18 cellular contexts compared by ENCODE assay signal in the genomic region with DNA sequence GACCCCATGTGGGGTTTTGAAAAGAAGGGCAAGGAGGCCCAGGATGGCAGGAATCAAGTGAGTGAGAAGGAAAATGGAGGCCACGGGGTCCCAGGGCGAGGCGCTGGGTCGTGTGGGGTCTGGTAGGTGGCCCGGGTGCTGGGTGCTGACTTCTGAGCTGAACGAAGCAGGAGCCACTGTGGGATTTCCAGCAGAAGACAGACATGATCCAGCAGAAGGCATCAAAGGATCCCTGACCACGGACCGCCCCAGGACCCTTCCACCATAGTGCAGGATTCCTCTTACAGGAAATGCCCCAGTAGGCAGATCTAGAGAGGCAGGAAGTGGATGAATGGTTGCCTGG.
"Had no signal": no experiment of that assay in that cellular context is flagged by ENCODE, and none has a peak within 500 bp of the region (broad histone marks: within the 10 kb centered on the region; RNA-seq: fewer than 3 reads in every experiment).

No MANE protein-coding gene starts in this region.

- DNase-seq: activated CD4-positive, alpha-beta T cell treated with anti-CD3 and anti-CD28 coated beads for 1 hour; activated CD4-positive, alpha-beta T cell treated with anti-CD3 and anti-CD28 coated beads, Interleukin-2, amount 50 U/mL, for 1 hour; activated CD8-positive, alpha-beta T cell treated with anti-CD3 and anti-CD28 coated beads, Interleukin-2, amount 10 ng/mL, durations not matched to agents 7 days and 5 days; activated naive CD4-positive, alpha-beta T cell treated with Interleukin-2 at 50 U/mL for 16 hours; amygdala; cerebellar nuclear complex; left colon; lower lobe of right lung; stimulated activated CD4-positive, alpha-beta T cell treated with anti-CD3 and anti-CD28 coated beads, Interleukin-4, amount 100 ng/mL, for 1 hour; stimulated activated naive CD4-positive, alpha-beta T cell; T-helper 1 cell; WERI-Rb-1 had no signal

- H3K36me3 ChIP-seq: lower lobe of right lung, prostate gland, thoracic aorta, WERI-Rb-1 had no signal

- ATAC-seq: activated CD8-positive, alpha-beta T cell treated with anti-CD3 and anti-CD28 coated beads, Interleukin-2, amount 10 ng/mL, durations not matched to agents 7 days and 5 days; activated T-helper 17 cell treated with anti-CD3 and anti-CD28 coated beads, Interleukin-2, amount 50 U/mL, for 72 hours; left colon; lower lobe of right lung; naive thymus-derived CD8-positive, alpha-beta T cell had no signal

- H3K4me3 ChIP-seq: hepatocyte, lower lobe of right lung, prostate gland, spleen, thoracic aorta had no signal

- H3K27me3 ChIP-seq: hepatocyte had no signal

- H3K9me3 ChIP-seq: lower lobe of right lung, prostate gland, thoracic aorta had no signal

- H3K4me1 ChIP-seq: lower lobe of right lung, prostate gland had no signal

- H3K27ac ChIP-seq: hepatocyte, lower lobe of right lung, prostate gland, spleen, thoracic aorta, WERI-Rb-1 had no signal
